In the genomic region with DNA sequence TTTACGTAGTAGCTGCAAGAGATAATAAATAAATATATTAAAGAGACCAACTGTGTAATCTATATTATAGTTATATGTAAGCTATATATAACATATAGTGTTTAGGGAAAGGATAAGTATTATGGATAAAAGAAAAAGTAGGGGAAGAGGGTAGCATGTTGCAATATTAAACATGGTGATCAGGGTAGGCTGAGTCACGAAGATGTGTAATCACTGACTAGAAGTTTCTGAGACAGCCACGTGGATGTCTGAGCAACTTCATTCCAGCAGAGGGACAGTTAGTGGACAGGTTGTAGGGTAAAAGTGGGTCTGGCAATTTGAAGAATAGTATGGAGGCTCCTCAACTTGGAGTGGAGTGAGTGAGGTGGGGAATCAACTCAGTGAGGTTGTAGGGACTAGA, we compare ENCODE assay signal across 20 cellular contexts.
"Had no signal": no experiment of that assay in that cellular context is flagged by ENCODE, and none has a peak within 500 bp of the region (broad histone marks: within the 10 kb centered on the region; RNA-seq: fewer than 3 reads in every experiment).

No MANE protein-coding gene starts in this region.

- H3K27me3 Mint-ChIP-seq: activated naive CD4-positive, alpha-beta T cell treated with anti-CD3 and anti-CD28 coated beads, Interleukin-2, amount 10 ng/mL, durations not matched to agents 7 days and 5 days; dendritic cell treated with granulocyte-macrophage colony-stimulating factor and Interleukin-4, amounts not matched to agents 40 ng/mL and 50 ng/mL, for 4 days; natural killer cell treated with Interleukin-12 subunit alpha and Interleukin-12 subunit beta and Interleukin-15 and Interleukin-18, amount 100 ng/mL, for 72 hours; progenitor cell of endocrine pancreas had no signal

- H3K9me3 Mint-ChIP-seq: activated naive CD4-positive, alpha-beta T cell treated with anti-CD3 and anti-CD28 coated beads, Interleukin-2, amount 10 ng/mL, durations not matched to agents 7 days and 5 days; type B pancreatic cell had no signal

- H3K9me3 ChIP-seq: esophagus squamous epithelium, left lung, sigmoid colon, testis had no signal

- H3K4me3 Mint-ChIP-seq: activated naive CD4-positive, alpha-beta T cell treated with anti-CD3 and anti-CD28 coated beads, Interleukin-2, amount 10 ng/mL, durations not matched to agents 7 days and 5 days; dendritic cell treated with granulocyte-macrophage colony-stimulating factor and Interleukin-4, amounts not matched to agents 40 ng/mL and 50 ng/mL, for 4 days; natural killer cell treated with Interleukin-12 subunit alpha and Interleukin-12 subunit beta and Interleukin-15 and Interleukin-18, amount 100 ng/mL, for 72 hours; type B pancreatic cell had no signal

- ATAC-seq: left lung; natural killer cell treated with Interleukin-12 subunit alpha and Interleukin-12 subunit beta and Interleukin-15 and Interleukin-18, amount 100 ng/mL, for 72 hours had no signal

- H3K4me1 ChIP-seq: esophagus squamous epithelium, left lung, sigmoid colon, testis had no signal

- DNase-seq: activated CD4-positive, alpha-beta T cell treated with anti-CD3 and anti-CD28 coated beads for 4 hours; activated CD4-positive, alpha-beta T cell treated with anti-CD3 and anti-CD28 coated beads, Interleukin-2, amount 50 U/mL, for 48 hours; activated CD4-positive, CD25-positive, alpha-beta regulatory T cell; activated naive CD4-positive, alpha-beta T cell treated with anti-CD3 and anti-CD28 coated beads, Interleukin-2, amount 10 ng/mL, durations not matched to agents 7 days and 5 days; activated T-cell treated with anti-CD3 and anti-CD28 coated beads, Interleukin-2, amount 50 U/mL, for 48 hours; amygdala; effector CD4-positive, alpha-beta T cell; esophagus squamous epithelium; left lung; midbrain; retina; sigmoid colon; stimulated activated CD4-positive, alpha-beta T cell treated with anti-CD3 and anti-CD28 coated beads, Interleukin-4, amount 100 ng/mL, for 1 hour; stimulated activated naive CD4-positive, alpha-beta T cell; T-helper 1 cell; testis had no signal

- H3K4me1 Mint-ChIP-seq: activated naive CD4-positive, alpha-beta T cell treated with anti-CD3 and anti-CD28 coated beads, Interleukin-2, amount 10 ng/mL, durations not matched to agents 7 days and 5 days had no signal

- H3K27me3 ChIP-seq: esophagus squamous epithelium, left lung, sigmoid colon, testis had no signal

- H3K36me3 ChIP-seq: esophagus squamous epithelium, left lung, sigmoid colon had no signal

- H3K4me3 ChIP-seq: esophagus squamous epithelium, left lung, sigmoid colon, testis had no signal

- H3K27ac ChIP-seq: esophagus squamous epithelium, left lung, sigmoid colon, testis had no signal

- H3K27ac Mint-ChIP-seq: activated naive CD4-positive, alpha-beta T cell treated with anti-CD3 and anti-CD28 coated beads, Interleukin-2, amount 10 ng/mL, durations not matched to agents 7 days and 5 days; dendritic cell treated with granulocyte-macrophage colony-stimulating factor and Interleukin-4, amounts not matched to agents 40 ng/mL and 50 ng/mL, for 4 days; natural killer cell treated with Interleukin-12 subunit alpha and Interleukin-12 subunit beta and Interleukin-15 and Interleukin-18, amount 100 ng/mL, for 72 hours; progenitor cell of endocrine pancreas; type B pancreatic cell had no signal

- H3K36me3 Mint-ChIP-seq: activated naive CD4-positive, alpha-beta T cell treated with anti-CD3 and anti-CD28 coated beads, Interleukin-2, amount 10 ng/mL, durations not matched to agents 7 days and 5 days; natural killer cell treated with Interleukin-12 subunit alpha and Interleukin-12 subunit beta and Interleukin-15 and Interleukin-18, amount 100 ng/mL, for 72 hours; type B pancreatic cell had no signal
